Comparison of ENCODE assay signal across 20 cellular contexts in genomic region chr4:40418430-40419230, GRCh38.
DNase-seq lines count a peak whose midpoint lies in the region; ATAC-seq and TF ChIP-seq lines count a peak whose summit lies in the region.
"Had no signal": no experiment of that assay in that cellular context is flagged by ENCODE, and none has a peak within 500 bp of the region (broad histone marks: within the 10 kb centered on the region; RNA-seq: fewer than 3 reads in every experiment).

No MANE protein-coding gene starts in this region.

- H3K27me3 Mint-ChIP-seq in activated CD8-positive, alpha-beta memory T cell treated with anti-CD3 and anti-CD28 coated beads, Interleukin-2, amount 10 ng/mL, durations not matched to agents 7 days and 5 days, result peaks cover 4% of the 10 kb centered on the region
- H3K27me3 Mint-ChIP-seq in activated naive CD8-positive, alpha-beta T cell treated with anti-CD3 and anti-CD28 coated beads, Interleukin-2, amount 50 U/mL, for 24 hours, result no peaks in the 10 kb centered on the region
- H3K27me3 Mint-ChIP-seq in CD14-positive monocyte (ENCODE audit: low read depth in 3 of 3), result peaks cover 0 to 5% (median 3%) of the 10 kb centered on the region in 3 donors
- H3K27me3 Mint-ChIP-seq: activated T-cell treated with anti-CD3 and anti-CD28 coated beads, Interleukin-2, amount 50 U/mL, for 24 hours had no signal

- peaks cover 17 to 30% of the 10 kb centered on the region in 2 donors for H3K4me1 ChIP-seq in duodenal mucosa (ENCODE audit: control insufficient read depth in 1 of 2, insufficient read depth in 2 of 2, low read length in 2 of 2)
- H3K4me1 ChIP-seq: SJCRH30, tibial artery had no signal

- in situ Hi-C loops in ACHN (cut with HindIII; ENCODE audit: low pct_ligation_motif_present, low pct_unique_long_range_greater_than_20kb, low sequenced_read_pairs), result no loop called here

- H3K9ac ChIP-seq in duodenal mucosa (ENCODE audit: low read depth in 1 of 2, low read length in 2 of 2), result no peak overlapping the region

- peaks cover 9 to 11% of the 10 kb centered on the region in 2 donors for H3K36me3 ChIP-seq in duodenal mucosa (ENCODE audit: control insufficient read depth in 1 of 2, insufficient read depth in 2 of 2, low read length in 2 of 2)
- H3K36me3 ChIP-seq: cardiac muscle cell, tibial artery had no signal

- CTCF ChIA-PET in activated CD8-positive, alpha-beta memory T cell treated with anti-CD3 and anti-CD28 coated beads, Interleukin-2, amount 10 ng/mL, durations not matched to agents 7 days and 5 days (lab: Charles Lee), result no interaction called here

- H3K36me3 Mint-ChIP-seq in activated CD8-positive, alpha-beta memory T cell treated with anti-CD3 and anti-CD28 coated beads, Interleukin-2, amount 10 ng/mL, durations not matched to agents 7 days and 5 days, result peaks cover 1% of the 10 kb centered on the region
- no peaks in the 10 kb centered on the region for H3K36me3 Mint-ChIP-seq in activated naive CD8-positive, alpha-beta T cell treated with anti-CD3 and anti-CD28 coated beads, Interleukin-2, amount 50 U/mL, for 24 hours (ENCODE audit: low read depth)
- H3K36me3 Mint-ChIP-seq in CD14-positive monocyte, result peaks cover 18 to 27% of the 10 kb centered on the region in 2 donors

- H3K27ac ChIP-seq in duodenal mucosa (ENCODE audit: low read depth, low read length), result peak overlapping the region; percentile 61
- H3K27ac ChIP-seq: cardiac muscle cell, neutrophil, SJCRH30, tibial artery had no signal

- no peak overlapping the region for H3K27ac Mint-ChIP-seq in activated CD8-positive, alpha-beta memory T cell treated with anti-CD3 and anti-CD28 coated beads, Interleukin-2, amount 10 ng/mL, durations not matched to agents 7 days and 5 days
- H3K27ac Mint-ChIP-seq in activated naive CD8-positive, alpha-beta T cell treated with anti-CD3 and anti-CD28 coated beads, Interleukin-2, amount 50 U/mL, for 24 hours, result no peak overlapping the region
- H3K27ac Mint-ChIP-seq in CD14-positive monocyte, result peak overlapping the region in 1 of 7 donors; percentile 31
- H3K27ac Mint-ChIP-seq: activated T-cell treated with anti-CD3 and anti-CD28 coated beads, Interleukin-2, amount 50 U/mL, for 24 hours; CD8-positive, alpha-beta memory T cell; effector memory CD8-positive, alpha-beta T cell had no signal

- H3K9me3 Mint-ChIP-seq in activated CD8-positive, alpha-beta memory T cell treated with anti-CD3 and anti-CD28 coated beads, Interleukin-2, amount 10 ng/mL, durations not matched to agents 7 days and 5 days (ENCODE audit: low read depth), result no peaks in the 10 kb centered on the region
- H3K9me3 Mint-ChIP-seq in activated naive CD8-positive, alpha-beta T cell treated with anti-CD3 and anti-CD28 coated beads, Interleukin-2, amount 50 U/mL, for 24 hours, result peaks cover 11% of the 10 kb centered on the region
- H3K9me3 Mint-ChIP-seq in CD14-positive monocyte, result peaks cover 0 to 7% (median 2%) of the 10 kb centered on the region in 7 donors
- H3K9me3 Mint-ChIP-seq: CD8-positive, alpha-beta memory T cell; effector memory CD8-positive, alpha-beta T cell had no signal

- H3K4me3 Mint-ChIP-seq in activated CD8-positive, alpha-beta memory T cell treated with anti-CD3 and anti-CD28 coated beads, Interleukin-2, amount 10 ng/mL, durations not matched to agents 7 days and 5 days, result no peak overlapping the region
- H3K4me3 Mint-ChIP-seq in activated naive CD8-positive, alpha-beta T cell treated with anti-CD3 and anti-CD28 coated beads, Interleukin-2, amount 50 U/mL, for 24 hours, result no peak overlapping the region
- no peak overlapping the region for H3K4me3 Mint-ChIP-seq in CD14-positive monocyte
- H3K4me3 Mint-ChIP-seq: activated T-cell treated with anti-CD3 and anti-CD28 coated beads, Interleukin-2, amount 50 U/mL, for 24 hours; CD8-positive, alpha-beta memory T cell; effector memory CD8-positive, alpha-beta T cell had no signal

- H3K9me3 ChIP-seq in duodenal mucosa (ENCODE audit: control insufficient read depth in 1 of 2, low read length in 2 of 2), result no peaks in the 10 kb centered on the region
- H3K9me3 ChIP-seq: neutrophil, SJCRH30, tibial artery had no signal

- DNase-seq in ACHN (peak; percentile 80), mucosa of gallbladder (ENCODE audit: low spot score) (peak; percentile 54), SIG-M5 (lab: John Stamatoyannopoulos, UW) (no peak), CD14-positive monocyte (ENCODE audit: low spot score) (no peak)
- DNase-seq in activated CD8-positive, alpha-beta memory T cell treated with anti-CD3 and anti-CD28 coated beads, Interleukin-2, amount 10 ng/mL, durations not matched to agents 7 days and 5 days, result no peak
- DNase-seq in activated naive CD8-positive, alpha-beta T cell treated with anti-CD3 and anti-CD28 coated beads, Interleukin-2, amount 50 U/mL, for 24 hours, result no peak
- DNase-seq: activated T-cell treated with anti-CD3 and anti-CD28 coated beads, Interleukin-2, amount 50 U/mL, for 24 hours; CD8-positive, alpha-beta memory T cell; effector memory CD8-positive, alpha-beta T cell; GF-D8; KBM-7; mammary epithelial cell; NCI-H2227 treated with DMSO at 0.1 percent for 48 hours; SJCRH30; stimulated activated CD4-positive, alpha-beta T cell treated with anti-CD3 and anti-CD28 coated beads, Interleukin-4, amount 100 ng/mL, for 4 hours; tibial artery had no signal

- no peaks in the 10 kb centered on the region for H3K27me3 ChIP-seq in duodenal mucosa (ENCODE audit: control insufficient read depth in 1 of 2, insufficient read depth in 2 of 2, low read length in 2 of 2)
- H3K27me3 ChIP-seq: cardiac muscle cell, neutrophil, SJCRH30, tibial artery had no signal

- intact Hi-C loops in CD14-positive monocyte (cut with micrococcal nuclease), result loop anchor here in 1 of 2 donors (10.0 kb wide), 1 partner anchor 264 kb away; no protein-coding TSS in a partner anchor

- no peak overlapping the region for H3K4me3 ChIP-seq in duodenal mucosa (ENCODE audit: low read depth in 1 of 2, low read length in 2 of 2)
- H3K4me3 ChIP-seq: cardiac muscle cell, SJCRH30, tibial artery had no signal

- no peaks in the 10 kb centered on the region for H3K4me1 Mint-ChIP-seq in activated CD8-positive, alpha-beta memory T cell treated with anti-CD3 and anti-CD28 coated beads, Interleukin-2, amount 10 ng/mL, durations not matched to agents 7 days and 5 days
- H3K4me1 Mint-ChIP-seq in activated naive CD8-positive, alpha-beta T cell treated with anti-CD3 and anti-CD28 coated beads, Interleukin-2, amount 50 U/mL, for 24 hours, result no peaks in the 10 kb centered on the region
- no peaks in the 10 kb centered on the region for H3K4me1 Mint-ChIP-seq in CD14-positive monocyte
- H3K4me1 Mint-ChIP-seq: CD8-positive, alpha-beta memory T cell had no signal

- ATAC-seq in HG03354 (IDR thresholded peaks at IDR 0.05; ENCODE audit: poor library complexity, severe bottlenecking, unreplicated experiment), result peak; percentile 49
- ATAC-seq in activated CD8-positive, alpha-beta memory T cell treated with anti-CD3 and anti-CD28 coated beads, Interleukin-2, amount 10 ng/mL, durations not matched to agents 7 days and 5 days, result no peak
- no peak for ATAC-seq in activated naive CD8-positive, alpha-beta T cell treated with anti-CD3 and anti-CD28 coated beads, Interleukin-2, amount 50 U/mL, for 24 hours
- ATAC-seq: effector memory CD8-positive, alpha-beta T cell had no signal

- TF ChIP-seq CTCF in CD14-positive monocyte (IDR thresholded peaks at IDR 0.05), result no peak

Comparison
In these comparisons a context has a peak if more than half of its experiments do, and no peak if none do; other contexts are left out.
1. DNase-seq: peak in ACHN (single experiment) and mucosa of gallbladder (single experiment); none in activated CD8-positive, alpha-beta memory T cell treated with anti-CD3 and anti-CD28 coated beads, Interleukin-2, amount 10 ng/mL, durations not matched to agents 7 days and 5 days (single experiment), SIG-M5 (single experiment), activated naive CD8-positive, alpha-beta T cell treated with anti-CD3 and anti-CD28 coated beads, Interleukin-2, amount 50 U/mL, for 24 hours (single experiment) and CD14-positive monocyte (single experiment).